ENCODE assay signal across 18 cellular contexts in genomic region chr20:63081831-63082230, GRCh38.
"Had no signal": no experiment of that assay in that cellular context is flagged by ENCODE, and none has a peak within 500 bp of the region (broad histone marks: within the 10 kb centered on the region; RNA-seq: fewer than 3 reads in every experiment).

No MANE protein-coding gene starts in this region.

- H3K27ac ChIP-seq: coronary artery, foreskin keratinocyte, hepatocyte, pancreas, prostate gland, right lobe of liver, spleen, testis, tibial nerve had no signal

- H3K79me2 ChIP-seq: hepatocyte had no signal

- H3K4me1 Mint-ChIP-seq: endodermal cell; naive thymus-derived CD8-positive, alpha-beta T cell; stimulated activated naive B cell treated with anti-CD40 and anti-IgM and Interleukin-4, amounts not matched to agents 10 μg/mL and 1 μg/mL and 100 μg/mL, for 72 hours had no signal

- DNase-seq: effector CD4-positive, alpha-beta T cell; foreskin keratinocyte; occipital lobe; stimulated activated CD4-positive, alpha-beta T cell treated with anti-CD3 and anti-CD28 coated beads, Interleukin-1b, Interleukin-23, amount 100 ng/mL, for 48 hours; stimulated activated naive B cell treated with anti-CD40 and anti-IgM and Interleukin-4, amounts not matched to agents 10 μg/mL and 1 μg/mL and 100 μg/mL, for 72 hours; stimulated activated naive CD8-positive, alpha-beta T cell treated with anti-CD3 and anti-CD28 coated beads, Interleukin-15, amount 100 ng/mL, for 72 hours had no signal

- H3K4me3 Mint-ChIP-seq: endodermal cell; stimulated activated naive B cell treated with anti-CD40 and anti-IgM and Interleukin-4, amounts not matched to agents 10 μg/mL and 1 μg/mL and 100 μg/mL, for 72 hours; stimulated activated naive CD8-positive, alpha-beta T cell treated with anti-CD3 and anti-CD28 coated beads, Interleukin-15, amount 100 ng/mL, for 72 hours had no signal

- H2AFZ ChIP-seq: hepatocyte had no signal

- H3K4me2 ChIP-seq: hepatocyte had no signal

- H3K4me3 ChIP-seq: coronary artery, hepatocyte, mucosa of descending colon, pancreas, prostate gland, right lobe of liver, spleen, testis, tibial nerve had no signal

- H3K27ac Mint-ChIP-seq: endodermal cell; naive thymus-derived CD8-positive, alpha-beta T cell; stimulated activated naive B cell treated with anti-CD40 and anti-IgM and Interleukin-4, amounts not matched to agents 10 μg/mL and 1 μg/mL and 100 μg/mL, for 72 hours; stimulated activated naive CD8-positive, alpha-beta T cell treated with anti-CD3 and anti-CD28 coated beads, Interleukin-15, amount 100 ng/mL, for 72 hours had no signal

- H3K27me3 ChIP-seq: foreskin keratinocyte, hepatocyte, right lobe of liver, testis had no signal

- H3K9me3 ChIP-seq: prostate gland, testis had no signal

- H3K4me1 ChIP-seq: foreskin keratinocyte, pancreas, prostate gland, right lobe of liver, spleen, testis, tibial nerve had no signal

- FAIRE-seq: endothelial cell of umbilical vein, pancreas had no signal

- H3K36me3 ChIP-seq: pancreas, prostate gland, right lobe of liver, spleen, tibial nerve had no signal

- ATAC-seq: stimulated activated naive B cell treated with anti-CD40 and anti-IgM and Interleukin-4, amounts not matched to agents 10 μg/mL and 1 μg/mL and 100 μg/mL, for 72 hours; stimulated activated naive CD8-positive, alpha-beta T cell treated with anti-CD3 and anti-CD28 coated beads, Interleukin-15, amount 100 ng/mL, for 72 hours had no signal
